ENCODE assay signal across 8 cellular contexts in the genomic region with DNA sequence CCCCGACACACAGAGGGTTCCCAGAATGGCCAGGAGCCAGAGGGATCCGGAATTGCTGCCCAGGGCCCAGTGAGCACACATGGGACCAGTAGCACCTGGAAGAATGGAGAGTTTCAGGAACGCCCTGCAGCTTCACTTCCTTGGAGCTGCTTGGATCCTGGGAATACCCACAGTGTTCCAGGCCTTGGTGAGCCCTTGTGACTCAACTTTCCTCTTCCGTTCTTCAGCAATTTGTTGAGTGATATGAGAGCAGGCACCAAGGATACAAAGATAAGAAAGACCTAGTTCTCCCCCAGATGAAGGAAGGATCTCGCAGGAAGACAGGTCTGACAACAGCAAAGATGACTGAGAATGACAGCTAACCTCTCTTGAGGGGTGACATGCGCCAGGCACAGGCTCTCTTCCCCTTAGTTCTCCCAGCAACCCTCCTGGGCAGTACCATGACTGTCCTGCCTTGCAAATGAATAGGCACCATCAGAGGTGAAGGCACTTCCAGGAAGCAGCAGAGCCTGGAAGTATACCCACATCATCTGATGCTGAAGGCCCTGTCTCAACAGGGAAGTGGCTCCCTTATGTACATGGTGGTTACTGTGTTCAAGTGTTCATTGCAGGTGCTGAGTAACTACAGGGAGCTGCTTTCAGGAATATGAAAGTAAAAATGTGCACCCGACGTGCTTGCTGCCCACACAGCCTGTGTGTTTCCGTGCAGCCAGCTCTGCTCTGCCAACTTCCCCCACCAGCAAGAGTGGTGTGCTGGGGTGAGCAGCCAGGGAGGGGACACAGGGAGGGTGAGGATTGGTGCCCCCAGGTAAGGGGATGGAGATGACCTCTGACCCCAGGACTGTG.
DNase-seq lines count a peak whose midpoint lies in the region; ATAC-seq, FAIRE-seq and TF ChIP-seq lines count a peak whose summit lies in the region.

No MANE protein-coding gene starts in this region.

- H3K79me2 ChIP-seq in mammary epithelial cell (ENCODE audit: insufficient read depth, low read length) = peaks cover 3% of the 10 kb centered on the region

- peak overlapping the region; percentile 3 for H3K27ac Mint-ChIP-seq in MCF 10A (ENCODE audit: low read depth, unreplicated experiment)

- 76% methylated on average over 8 of the region's 9 CpGs for WGBS in mammary epithelial cell (ENCODE audit: low coverage, missing lambda C conversion rate)
- WGBS in tibial nerve, 2 donors = 70 to 76% methylated on average over 9 of the region's 9 CpGs

- peaks cover 36% of the 10 kb centered on the region for H3K36me3 Mint-ChIP-seq in MCF 10A (ENCODE audit: insufficient read depth, unreplicated experiment)

- in situ Hi-C loops in mammary epithelial cell (cut with MboI; ENCODE audit: low sequenced_read_pairs in 2 of 2) = no loop called here

- H3K4me3 ChIP-seq in mammary epithelial cell (replicated peaks in 1 of 3; ENCODE audit: insufficient read depth in 1 of 3, low read depth in 2 of 3, low read length in 3 of 3) = no peak overlapping the region
- H3K4me3 ChIP-seq in tibial nerve = no peak overlapping the region

- no peak overlapping the region for H3K4me2 ChIP-seq in mammary epithelial cell (ENCODE audit: insufficient read depth, low read depth, low read length)

- no peak for ATAC-seq in GM19351 (IDR thresholded peaks at IDR 0.05; ENCODE audit: unreplicated experiment)

- H3K4me1 ChIP-seq in mammary epithelial cell (ENCODE audit: insufficient read depth, low read length) (peaks cover 36% of the 10 kb centered on the region), tibial nerve (peaks cover 3 to 83% (median 58%) of the 10 kb centered on the region in 4 donors)

- DNase-seq in MCF 10A (ENCODE audit: unreplicated experiment) (no peak), mammary epithelial cell (no peak), RWPE1 (ENCODE audit: low spot score) (no peak), head of caudate nucleus (peak in 25 of 42 donors; percentile 47 to 86 (median 64)), tibial nerve (ENCODE audit: low spot score in 2 of 2) (no peak), HTR-8/SVneo (ENCODE audit: insufficient read length, low spot score) (no peak), C1 segment of cervical spinal cord (lab: John Stamatoyannopoulos, UW) (no peak)

- H3K9me3 ChIP-seq in mammary epithelial cell (replicated peaks; ENCODE audit: insufficient read depth, low read length) (no peaks in the 10 kb centered on the region), tibial nerve (no peaks in the 10 kb centered on the region)

- H4K20me1 ChIP-seq in mammary epithelial cell (ENCODE audit: insufficient read depth, low read length) = no peaks in the 10 kb centered on the region

- no peak overlapping the region for H2AFZ ChIP-seq in mammary epithelial cell (ENCODE audit: low read depth, low read length)

- intact Hi-C loops in MCF 10A (cut with micrococcal nuclease) (no loop called here), mammary epithelial cell (cut with micrococcal nuclease) (no loop called here), head of caudate nucleus (cut with DNase I) (no loop called here)

- no peak for TF ChIP-seq CTCF in MCF 10A (IDR thresholded peaks at IDR 0.05; ENCODE audit: unreplicated experiment)
- no peak for TF ChIP-seq CTCF in mammary epithelial cell (conservative IDR thresholded peaks at IDR 0.05 in 1 of 2, IDR thresholded peaks at IDR 0.05 in 1 of 2; ENCODE audit: extremely low read depth in 1 of 2, insufficient read depth in 1 of 2, low read depth in 1 of 2, low read length in 2 of 2)
- TF ChIP-seq CTCF in RWPE1 (conservative IDR thresholded peaks at IDR 0.05; ENCODE audit: low read depth) = no peak
- TF ChIP-seq CTCF in tibial nerve (IDR thresholded peaks at IDR 0.05) = no peak

- TF ChIP-seq EP300 in tibial nerve (IDR thresholded peaks at IDR 0.05) = no peak

- H3K27me3 ChIP-seq in mammary epithelial cell (ENCODE audit: insufficient read depth, low read length) = no peaks in the 10 kb centered on the region
- H3K27me3 ChIP-seq in tibial nerve = no peaks in the 10 kb centered on the region

- H3K36me3 ChIP-seq in mammary epithelial cell (ENCODE audit: insufficient read depth, low read length) (peaks cover 8% of the 10 kb centered on the region), tibial nerve (peaks cover 0 to 18% (median 0%) of the 10 kb centered on the region in 3 donors)

- no peak overlapping the region for H3K4me3 Mint-ChIP-seq in MCF 10A (ENCODE audit: unreplicated experiment)

- H3K27ac ChIP-seq in mammary epithelial cell (ENCODE audit: insufficient read depth, low read depth, low read length) (no peak overlapping the region), RWPE1 (peak overlapping the region; percentile 62), tibial nerve (peak overlapping the region in 3 of 4 donors; percentile 10 to 83 (median 31))

- POLR2A ChIA-PET in MCF 10A (lab: Yijun Ruan, JAX) (no interaction called here), RWPE1 (lab: Yijun Ruan, JAX; ENCODE audit: low non-redundant PET) (no interaction called here)

- no peak overlapping the region for H3K9ac ChIP-seq in mammary epithelial cell (ENCODE audit: insufficient read depth, low read length)

- peaks cover 41% of the 10 kb centered on the region for H3K4me1 Mint-ChIP-seq in MCF 10A (ENCODE audit: insufficient read depth, unreplicated experiment)

- no peaks in the 10 kb centered on the region for H3K27me3 Mint-ChIP-seq in MCF 10A (ENCODE audit: insufficient read depth, unreplicated experiment)

- TF ChIP-seq POLR2A in tibial nerve (IDR thresholded peaks at IDR 0.05) = no peak

- no peaks in the 10 kb centered on the region for H3K9me3 Mint-ChIP-seq in MCF 10A (ENCODE audit: unreplicated experiment)

- no TSS peak for BruUV-seq in MCF 10A (replicated peaks; lab: Mats Ljungman, UMichigan)
- no TSS peak for BruUV-seq in mammary epithelial cell (replicated peaks; lab: Mats Ljungman, UMichigan)

- dilution Hi-C loops in mammary epithelial cell (cut with HindIII; ENCODE audit: low sequenced_read_pairs) = no loop called here

- CTCF ChIA-PET in MCF 10A (lab: Yijun Ruan, JAX) = interaction anchor here (0.7 kb wide), 1 partner anchor 292 kb away, joined by 3 read pairs; no protein-coding TSS in a partner anchor
- CTCF ChIA-PET in mammary epithelial cell (lab: Charles Lee; ENCODE audit: low non-redundant PET) = no interaction called here
- CTCF ChIA-PET in RWPE1 (lab: Yijun Ruan, JAX) = interaction anchor here (0.6 kb wide), 1 partner anchor 729 kb away, joined by 4 read pairs; no protein-coding TSS in a partner anchor

- FAIRE-seq in HTR-8/SVneo (lab: Jason Lieb, UNC) = no peak

Comparison
In these comparisons a context has a peak if more than half of its experiments do, and no peak if none do; other contexts are left out.
1. DNase-seq: peak in head of caudate nucleus (25 of 42); none in MCF 10A (single experiment), mammary epithelial cell (single experiment), RWPE1 (single experiment), tibial nerve (0 of 2), HTR-8/SVneo (single experiment) and C1 segment of cervical spinal cord (0 of 14).